ENCODE assay signal across 8 cellular contexts in the genomic region with DNA sequence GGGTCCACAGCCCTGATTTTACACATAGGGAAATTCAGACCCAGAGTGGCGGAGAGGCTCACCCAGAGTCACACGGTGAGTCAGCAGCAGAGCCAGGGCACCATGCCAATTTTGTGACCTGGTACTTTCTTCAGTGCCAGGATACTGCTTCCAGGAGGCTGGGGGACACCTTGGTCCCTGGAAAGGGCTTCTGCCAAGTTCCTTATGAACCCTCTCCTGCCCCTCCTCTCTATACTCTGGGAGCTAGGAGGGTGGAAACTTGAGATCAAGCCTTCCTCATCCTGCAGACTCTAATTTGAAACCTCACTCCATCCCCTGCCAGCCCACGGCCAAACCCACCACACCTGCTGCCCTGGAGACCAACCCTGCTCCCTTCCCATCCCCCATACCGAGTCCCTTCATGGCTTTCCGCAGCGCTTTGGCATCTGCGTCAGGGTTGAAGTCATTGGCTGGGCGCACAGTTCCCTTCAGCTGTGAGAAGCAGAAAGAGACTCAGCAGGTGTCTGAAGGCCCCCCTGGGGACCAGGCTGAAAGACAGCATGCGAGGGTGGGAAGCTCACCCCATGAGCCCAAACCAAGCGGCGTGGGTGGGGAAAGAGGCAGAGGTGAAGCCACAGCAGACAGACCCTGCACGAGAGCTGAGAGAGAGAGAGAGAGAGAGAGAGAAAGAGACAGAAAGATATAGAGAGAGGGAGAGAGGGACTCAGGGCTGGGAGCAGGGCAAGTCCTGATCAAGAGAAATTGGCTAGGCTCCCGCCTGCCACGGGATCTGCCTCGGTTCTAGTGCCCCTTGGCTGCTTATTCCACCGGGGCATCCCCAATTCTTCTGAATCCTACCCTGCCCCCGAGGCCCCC. TPM values are rescaled to one million over a fixed set of nuclear protein-coding genes. Genes with fewer than 3 reads are reported as not detected.
DNase-seq lines count a peak whose midpoint lies in the region; ATAC-seq lines count a peak whose summit lies in the region.

No MANE protein-coding gene starts in this region.

- peak; percentile 85 for ATAC-seq in GM19452 (IDR thresholded peaks at IDR 0.05; ENCODE audit: unreplicated experiment)
- ATAC-seq in HG03378 (IDR thresholded peaks at IDR 0.05; ENCODE audit: unreplicated experiment) = peak; percentile 81
- no peak for ATAC-seq in activated CD8-positive, alpha-beta T cell treated with anti-CD3 and anti-CD28 coated beads, Interleukin-2, amount 10 ng/mL, durations not matched to agents 7 days and 5 days
- peak; percentile 49 for ATAC-seq in Right ventricle myocardium inferior

- H3K27ac Mint-ChIP-seq in activated CD8-positive, alpha-beta T cell treated with anti-CD3 and anti-CD28 coated beads, Interleukin-2, amount 10 ng/mL, durations not matched to agents 7 days and 5 days = peak overlapping the region; percentile 82

- H3K27me3 Mint-ChIP-seq in activated CD8-positive, alpha-beta T cell treated with anti-CD3 and anti-CD28 coated beads, Interleukin-2, amount 10 ng/mL, durations not matched to agents 7 days and 5 days (ENCODE audit: low read depth) = no peaks in the 10 kb centered on the region

- intact Hi-C loops in Right ventricle myocardium inferior (cut with DNase I) = loop anchor here (2.0 to 10.0 kb wide), 2 partner anchors 115 to 191 kb away; no protein-coding TSS in a partner anchor

- H3K9me3 Mint-ChIP-seq in activated CD8-positive, alpha-beta T cell treated with anti-CD3 and anti-CD28 coated beads, Interleukin-2, amount 10 ng/mL, durations not matched to agents 7 days and 5 days (ENCODE audit: insufficient read depth) = no peaks in the 10 kb centered on the region

- POLR2A ChIA-PET in activated CD8-positive, alpha-beta T cell treated with anti-CD3 and anti-CD28 coated beads, Interleukin-2, amount 10 ng/mL, durations not matched to agents 7 days and 5 days (lab: Charles Lee) = interaction anchor here (0.6 to 2.4 kb wide), 2 partner anchors 26 to 116 kb away, joined by 3 to 16 read pairs; no protein-coding TSS in a partner anchor

- CTCF ChIA-PET in activated CD8-positive, alpha-beta T cell treated with anti-CD3 and anti-CD28 coated beads, Interleukin-2, amount 10 ng/mL, durations not matched to agents 7 days and 5 days (lab: Charles Lee) = interaction anchor here (2.1 to 10.2 kb wide), 11 partner anchors 9 to 114 kb away, joined by 9 to 491 read pairs (median 33); a partner anchor contains a TSS

- peaks cover 84% of the 10 kb centered on the region for H3K36me3 Mint-ChIP-seq in activated CD8-positive, alpha-beta T cell treated with anti-CD3 and anti-CD28 coated beads, Interleukin-2, amount 10 ng/mL, durations not matched to agents 7 days and 5 days (ENCODE audit: low read depth)

- H3K4me1 Mint-ChIP-seq in activated CD8-positive, alpha-beta T cell treated with anti-CD3 and anti-CD28 coated beads, Interleukin-2, amount 10 ng/mL, durations not matched to agents 7 days and 5 days (ENCODE audit: low read depth) = peaks cover 39% of the 10 kb centered on the region

- DNase-seq in Daoy (ENCODE audit: low read depth) (peak; percentile 60), Right ventricle myocardium inferior (ENCODE audit: missing footprints) (peak; percentile 76), T-helper 9 cell (no peak), cortex of kidney (lab: John Stamatoyannopoulos, UW) (no peak)
- DNase-seq in activated CD8-positive, alpha-beta T cell treated with anti-CD3 and anti-CD28 coated beads, Interleukin-2, amount 10 ng/mL, durations not matched to agents 7 days and 5 days = no peak
- DNase-seq in stimulated activated naive CD4-positive, alpha-beta T cell treated with Interleukin-2 at 50 U/mL for 16 hours (lab: John Stamatoyannopoulos, UW) = peak; percentile 7

- no peak overlapping the region for H3K4me3 Mint-ChIP-seq in activated CD8-positive, alpha-beta T cell treated with anti-CD3 and anti-CD28 coated beads, Interleukin-2, amount 10 ng/mL, durations not matched to agents 7 days and 5 days

RNA-seq across cellular contexts. Expression of a gene that starts 33.5 kb away (rescaled TPM):
- 178 and 190 TPM in 2 replicates for total RNA-seq in Daoy (2014; rRNA removed; shearing (Covaris generic))
- 100 to 1,000 TPM; 481 to 495 TPM for total RNA-seq in activated CD8-positive, alpha-beta T cell treated with anti-CD3 and anti-CD28 coated beads, Interleukin-2, amount 10 ng/mL, durations not matched to agents 7 days and 5 days
- total RNA-seq in Right ventricle myocardium inferior = 222 TPM

RNA-seq across cellular contexts. Expression of a gene that starts 43.3 kb away (rescaled TPM):
- 239 TPM in 2 replicates for total RNA-seq in Daoy (2014; rRNA removed; shearing (Covaris generic))
- 100 to 1,000 TPM; 132 to 138 TPM for total RNA-seq in activated CD8-positive, alpha-beta T cell treated with anti-CD3 and anti-CD28 coated beads, Interleukin-2, amount 10 ng/mL, durations not matched to agents 7 days and 5 days
- total RNA-seq in Right ventricle myocardium inferior = 114 TPM

Comparison
In these comparisons a context has a peak if more than half of its experiments do, and no peak if none do; other contexts are left out.
1. DNase-seq: peak in Daoy (single experiment), Right ventricle myocardium inferior (single experiment) and stimulated activated naive CD4-positive, alpha-beta T cell treated with Interleukin-2 at 50 U/mL for 16 hours (single experiment); none in activated CD8-positive, alpha-beta T cell treated with anti-CD3 and anti-CD28 coated beads, Interleukin-2, amount 10 ng/mL, durations not matched to agents 7 days and 5 days (single experiment), T-helper 9 cell (single experiment) and cortex of kidney (single experiment).